8 cellular contexts compared by ENCODE assay signal in genomic region chr5:179633501-179634369, GRCh38. TPM values are rescaled to one million over a fixed set of nuclear protein-coding genes. Genes with fewer than 3 reads are reported as not detected.
DNase-seq lines count a peak whose midpoint lies in the region; ATAC-seq and TF ChIP-seq lines count a peak whose summit lies in the region.
"Not testable (repeated sequence)": the region's sequence is repeated elsewhere in the genome, so short reads cannot be mapped to it uniquely, and the experiment has no call there.

No MANE protein-coding gene starts in this region.

- H3K27me3 Mint-ChIP-seq in activated naive CD8-positive, alpha-beta T cell, result not testable (repeated sequence)

- 73% methylated on average over 19 of the region's 38 CpGs for WGBS in urinary bladder

- H3K4me3 ChIP-seq in OCI-LY1 (ENCODE audit: low read depth, low read length, poor library complexity, severe bottlenecking) (peak overlapping the region; percentile 42), fibroblast of the aortic adventitia (ENCODE audit: low read depth, low read length) (peak overlapping the region; percentile 59), neural cell (ENCODE audit: low read length) (peak overlapping the region; percentile 51), urinary bladder (ENCODE audit: low read depth, low read length) (peak overlapping the region; percentile 28)

- peak overlapping the region; percentile 40; the same call in 1 of the 2 replicates for H3K4me2 ChIP-seq in OCI-LY1 (ENCODE audit: low read length)
- not testable (repeated sequence) for H3K4me2 ChIP-seq in neural cell (ENCODE audit: low read length)

- peak; percentile 66 for ATAC-seq in GM18498 (IDR thresholded peaks at IDR 0.05; ENCODE audit: unreplicated experiment)
- ATAC-seq in GM21576 (IDR thresholded peaks at IDR 0.05; ENCODE audit: unreplicated experiment), result peak; percentile 59
- ATAC-seq in HG03095 (IDR thresholded peaks at IDR 0.05; ENCODE audit: unreplicated experiment), result peak; percentile 48

- H3K9me2 ChIP-seq in OCI-LY1 (ENCODE audit: low read depth, low read length); neural cell (ENCODE audit: insufficient read depth, low read length): not testable (repeated sequence)

- not testable (repeated sequence) for H3K27ac Mint-ChIP-seq in activated naive CD8-positive, alpha-beta T cell

- TF ChIP-seq CTCF in OCI-LY1 (IDR thresholded peaks at IDR 0.05; ENCODE audit: low read length); fibroblast of the aortic adventitia (IDR thresholded peaks at IDR 0.05; ENCODE audit: insufficient read depth, low read length); neural cell (IDR thresholded peaks at IDR 0.05; ENCODE audit: poor library complexity, severe bottlenecking): not testable (repeated sequence)

- not testable (repeated sequence) for H3F3A ChIP-seq in OCI-LY1 (ENCODE audit: insufficient read depth, low read length); neural cell (ENCODE audit: insufficient read depth, low read length, poor library complexity, severe bottlenecking)

- not testable (repeated sequence) for H3K4me1 Mint-ChIP-seq in activated naive CD8-positive, alpha-beta T cell (ENCODE audit: low read depth)

- H3K9ac ChIP-seq in OCI-LY1 (ENCODE audit: low read length); neural cell (ENCODE audit: low read length): not testable (repeated sequence)

- H3K27ac ChIP-seq in OCI-LY1 (ENCODE audit: low read depth, low read length, poor library complexity, severe bottlenecking); neural cell (ENCODE audit: low read length); urinary bladder (ENCODE audit: low read depth): not testable (repeated sequence)

- H3K79me2 ChIP-seq in OCI-LY1 (ENCODE audit: insufficient read depth, low read length); neural cell (replicated peaks; ENCODE audit: insufficient read depth, low read length): not testable (repeated sequence)

- not testable (repeated sequence) for H3K4me1 ChIP-seq in OCI-LY1 (ENCODE audit: insufficient read depth, low read length, severe bottlenecking); urinary bladder (ENCODE audit: insufficient read depth)

- not testable (repeated sequence) for TF ChIP-seq EP300 in neural cell (conservative IDR thresholded peaks at IDR 0.05; ENCODE audit: poor library complexity, severe bottlenecking)

- H3K36me3 ChIP-seq in OCI-LY1 (ENCODE audit: insufficient read depth, low read length); neural cell (ENCODE audit: insufficient read depth, low read length); urinary bladder (ENCODE audit: insufficient read depth): not testable (repeated sequence)

- not testable (repeated sequence) for DNase-seq in fibroblast of the aortic adventitia (ENCODE audit: low read depth)

- H4K20me1 ChIP-seq in OCI-LY1 (ENCODE audit: insufficient read depth, low read length); neural cell (ENCODE audit: insufficient read depth): not testable (repeated sequence)

- not testable (repeated sequence) for H3K9me3 Mint-ChIP-seq in activated naive CD8-positive, alpha-beta T cell (ENCODE audit: low read depth)

- H3K9me3 ChIP-seq in OCI-LY1 (ENCODE audit: low read length); neural cell (ENCODE audit: low read length): not testable (repeated sequence)

- not testable (repeated sequence) for H3K27me3 ChIP-seq in OCI-LY1 (ENCODE audit: insufficient read depth, low read length); neural cell (ENCODE audit: insufficient read depth, low read depth, low read length)

- not testable (repeated sequence) for H2AFZ ChIP-seq in OCI-LY1 (ENCODE audit: low read length); neural cell (ENCODE audit: low read depth, low read length)

- H3K4me3 Mint-ChIP-seq in activated naive CD8-positive, alpha-beta T cell, result peak overlapping the region; percentile 44

- TF ChIP-seq RAD21 in neural cell (conservative IDR thresholded peaks at IDR 0.05), result not testable (repeated sequence)

- H3K36me3 Mint-ChIP-seq in activated naive CD8-positive, alpha-beta T cell, result not testable (repeated sequence)

RNA-seq across cellular contexts. Expression of gene HNRNPH1, which starts 10.3 kb away (rescaled TPM):
- total RNA-seq in fibroblast of the aortic adventitia (ENCODE audit: low replicate concordance) (397 and 968 TPM in 2 replicates), urinary bladder (1,016 TPM)
- polyA plus RNA-seq in neural cell (982 and 1,058 TPM in 2 replicates), urinary bladder (241 TPM)
- polyA minus RNA-seq in neural cell, result 885 and 1,102 TPM in 2 replicates

RNA-seq across cellular contexts. Expression of gene CBY3, which starts 47.1 kb away (rescaled TPM):
- not detected in 2 replicates for total RNA-seq in fibroblast of the aortic adventitia (ENCODE audit: low replicate concordance)
- 0.90 TPM in 1 of 2 replicates, not detected in the other for polyA plus RNA-seq in neural cell
- not detected in 2 replicates for polyA minus RNA-seq in neural cell
- not detected for total RNA-seq in urinary bladder
- 0.11 TPM for polyA plus RNA-seq in urinary bladder
